21 cellular contexts compared by ENCODE assay signal in the genomic region with DNA sequence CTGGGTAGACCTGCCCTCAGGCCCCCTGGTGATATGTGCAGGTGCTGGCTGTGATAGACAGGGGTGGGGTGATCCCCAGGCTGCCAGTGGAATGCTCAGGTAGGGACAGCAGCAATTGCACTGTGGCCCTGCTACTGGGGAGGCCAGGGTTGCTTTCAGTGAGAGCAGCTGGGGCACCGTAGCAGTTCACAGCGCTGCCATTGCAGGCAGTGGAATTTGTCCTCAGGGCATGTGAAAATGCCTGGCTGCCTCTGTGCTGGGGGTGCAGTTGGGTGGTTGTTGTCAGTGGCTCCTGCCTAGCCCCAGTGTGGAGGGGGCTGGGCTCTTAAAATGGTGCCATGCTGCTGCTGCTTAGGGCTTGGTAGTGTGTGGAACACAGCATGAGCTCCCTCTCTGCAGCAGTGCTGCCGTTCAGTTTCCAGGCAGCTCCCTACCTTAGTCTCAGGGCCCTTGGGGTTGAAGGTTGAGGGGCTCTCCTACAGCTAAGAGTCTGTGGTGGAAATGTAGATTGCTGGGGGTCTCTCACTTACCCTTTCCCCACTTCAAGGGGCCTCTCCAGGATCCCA. TPM values are rescaled to one million over a fixed set of nuclear protein-coding genes. Genes with fewer than 3 reads are reported as not detected.
DNase-seq lines count a peak whose midpoint lies in the region; ATAC-seq and TF ChIP-seq lines count a peak whose summit lies in the region.
"Had no signal": no experiment of that assay in that cellular context is flagged by ENCODE, and none has a peak within 500 bp of the region (broad histone marks: within the 10 kb centered on the region; RNA-seq: fewer than 3 reads in every experiment).

No MANE protein-coding gene starts in this region.

- H3K4me3 Mint-ChIP-seq in GM23338 (no peak overlapping the region), WTC11 (no peak overlapping the region)
- H3K4me3 Mint-ChIP-seq: CD8-positive, alpha-beta T cell had no signal

- H3K27ac Mint-ChIP-seq in GM23338 (no peak overlapping the region), WTC11 (no peak overlapping the region)
- H3K27ac Mint-ChIP-seq: CD8-positive, alpha-beta T cell had no signal

- H3K4me1 ChIP-seq in GM23338 (ENCODE audit: insufficient read depth) (no peaks in the 10 kb centered on the region), trophoblast cell (ENCODE audit: control insufficient read depth in 1 of 2, insufficient read depth in 2 of 2, low read length in 2 of 2) (peaks cover 9% of the 10 kb centered on the region in 2 experiments)
- H3K4me1 ChIP-seq: HAP-1 had no signal

- no peaks in the 10 kb centered on the region for H3K36me3 Mint-ChIP-seq in GM23338 (ENCODE audit: low read depth)
- H3K36me3 Mint-ChIP-seq in WTC11 = peaks cover 4% of the 10 kb centered on the region; the same call in 1 of the 2 replicates
- H3K36me3 Mint-ChIP-seq: CD8-positive, alpha-beta T cell had no signal

- H3K27me3 ChIP-seq in GM23338 (ENCODE audit: insufficient read depth) = no peaks in the 10 kb centered on the region
- no peaks in the 10 kb centered on the region for H3K27me3 ChIP-seq in trophoblast cell (ENCODE audit: insufficient read depth, low read length)
- H3K27me3 ChIP-seq in WERI-Rb-1 (ENCODE audit: insufficient read depth, low read depth, severe bottlenecking) = no peaks in the 10 kb centered on the region

- POLR2A ChIA-PET in WTC11 (lab: Charles Lee) = no interaction called here

- H3K9me2 ChIP-seq in GM23338 (ENCODE audit: insufficient read depth) = no peaks in the 10 kb centered on the region

- no peaks in the 10 kb centered on the region for H3F3A ChIP-seq in GM23338 (replicated peaks; ENCODE audit: low read depth)

- H2AK5ac ChIP-seq in trophoblast cell (ENCODE audit: low read length) = no peak overlapping the region

- no peak overlapping the region for H4K12ac ChIP-seq in trophoblast cell (ENCODE audit: low read depth, low read length)

- no peak overlapping the region for H3K18ac ChIP-seq in trophoblast cell (ENCODE audit: low read length)

- H2BK12ac ChIP-seq in trophoblast cell (ENCODE audit: low read length) = no peak overlapping the region

- peaks cover 5% of the 10 kb centered on the region; the same call in 1 of the 3 replicates for H3K9me3 Mint-ChIP-seq in GM23338
- peaks cover 19% of the 10 kb centered on the region for H3K9me3 Mint-ChIP-seq in WTC11

- H3K79me1 ChIP-seq in trophoblast cell (ENCODE audit: low read length) = no peaks in the 10 kb centered on the region

- no peak overlapping the region for H3K23ac ChIP-seq in trophoblast cell (ENCODE audit: low read length)

- no peak overlapping the region for H3K9ac ChIP-seq in trophoblast cell (ENCODE audit: low read length)
- H3K9ac ChIP-seq: GM23248 had no signal

- H3K4me2 ChIP-seq in GM23338 = no peak overlapping the region
- H3K4me2 ChIP-seq in trophoblast cell (ENCODE audit: low read length) = no peak overlapping the region

- peak overlapping the region; percentile 84; the same call in 1 of the 2 replicates for H2AFZ ChIP-seq in GM23338
- no peak overlapping the region for H2AFZ ChIP-seq in trophoblast cell (ENCODE audit: insufficient read depth, low read length, poor library complexity)
- H2AFZ ChIP-seq: GM23248 had no signal

- H3K36me3 ChIP-seq in GM23338 (ENCODE audit: insufficient read depth) = no peaks in the 10 kb centered on the region
- H3K36me3 ChIP-seq in trophoblast cell (ENCODE audit: control insufficient read depth in 1 of 2, insufficient read depth in 2 of 2, low read length in 2 of 2) = no peaks in the 10 kb centered on the region
- H3K36me3 ChIP-seq in WERI-Rb-1 = no peaks in the 10 kb centered on the region
- H3K36me3 ChIP-seq: HAP-1 had no signal

- peaks cover 3% of the 10 kb centered on the region for H3K9me3 ChIP-seq in trophoblast cell (ENCODE audit: insufficient read depth, low read depth, low read length)
- H3K9me3 ChIP-seq in WERI-Rb-1 (ENCODE audit: severe bottlenecking) = peaks cover 7% of the 10 kb centered on the region
- H3K9me3 ChIP-seq: HAP-1 had no signal

- ATAC-seq in GM23338 (peak; percentile 65), WTC11 (peak; percentile 64), HG03442 (IDR thresholded peaks at IDR 0.05; ENCODE audit: unreplicated experiment) (no peak)
- ATAC-seq: CD8-positive, alpha-beta T cell; K562 had no signal

- no peak overlapping the region for H2BK5ac ChIP-seq in trophoblast cell (ENCODE audit: low read depth, low read length, poor library complexity)

- H3K14ac ChIP-seq in trophoblast cell (ENCODE audit: low read length) = no peak overlapping the region

- no peak overlapping the region for H4K91ac ChIP-seq in trophoblast cell (ENCODE audit: low read depth, low read length)

- H3K4me1 Mint-ChIP-seq in GM23338 (peaks cover 5% of the 10 kb centered on the region), WTC11 (peaks cover 3% of the 10 kb centered on the region; the same call in 1 of the 2 replicates)

- H4K20me1 ChIP-seq in GM23338 (replicated peaks; ENCODE audit: insufficient read depth) = no peaks in the 10 kb centered on the region

- H3K79me2 ChIP-seq in GM23338 (replicated peaks; ENCODE audit: insufficient read depth) = no peaks in the 10 kb centered on the region
- H3K79me2 ChIP-seq in trophoblast cell (ENCODE audit: control insufficient read depth, insufficient read depth, low read length, poor library complexity) = no peaks in the 10 kb centered on the region

- H3K27ac ChIP-seq in GM23338 (ENCODE audit: low read depth) = no peak overlapping the region
- no peak overlapping the region for H3K27ac ChIP-seq in trophoblast cell (ENCODE audit: low read depth, low read length)
- no peak overlapping the region for H3K27ac ChIP-seq in WERI-Rb-1
- H3K27ac ChIP-seq: C4-2B, GM23248, HL-60 had no signal

- no CpG with 5 or more reads among the region's 3 CpGs for WGBS in trophoblast cell (ENCODE audit: extremely low coverage, insufficient coverage, insufficient read length)

- no peak overlapping the region for H4K8ac ChIP-seq in trophoblast cell (ENCODE audit: low read depth, low read length)

- H3K4me3 ChIP-seq in GM23338 (no peak overlapping the region), trophoblast cell (ENCODE audit: low read depth, low read length) (no peak overlapping the region), WERI-Rb-1 (ENCODE audit: low read depth, low read length) (no peak overlapping the region)
- H3K4me3 ChIP-seq: GM23248, HAP-1, K562 had no signal

- peaks cover 6% of the 10 kb centered on the region for H3K27me3 Mint-ChIP-seq in GM23338 (ENCODE audit: insufficient read depth, low read depth, poor library complexity)
- H3K27me3 Mint-ChIP-seq in WTC11 (ENCODE audit: low read depth) = no peaks in the 10 kb centered on the region

- H3K4ac ChIP-seq in trophoblast cell (ENCODE audit: low read depth, low read length) = no peak overlapping the region

- CTCF ChIA-PET in WTC11 (lab: Charles Lee) = interaction anchor here (1.3 kb wide), 1 partner anchor 23 kb away, joined by 7 read pairs; no protein-coding TSS in a partner anchor

- H2BK120ac ChIP-seq in trophoblast cell (ENCODE audit: insufficient read depth, low read length, poor library complexity) = no peak overlapping the region

- no peak for DNase-seq in GM23338 (ENCODE audit: low spot score)
- no peak for DNase-seq in WTC11 (ENCODE audit: low spot score)
- peak; percentile 14 for DNase-seq in left kidney (ENCODE audit: low read depth, low spot score)
- peak; percentile 27 to 64 for DNase-seq in trophoblast cell
- no peak for DNase-seq in WERI-Rb-1
- DNase-seq in COR-L47 (lab: John Stamatoyannopoulos, UW) = no peak
- no peak for DNase-seq in activated CD8-positive, alpha-beta memory T cell treated with anti-CD3 and anti-CD28 coated beads for 24 hours
- DNase-seq: ACHN; CD8-positive, alpha-beta T cell; DMS 273 treated with DMSO at 0.1 percent for 48 hours; DMS53; DND-41; EL; GM23248 had no signal

- TF ChIP-seq CTCF in GM23338 (conservative IDR thresholded peaks at IDR 0.05; ENCODE audit: low read depth in 2 of 2) (no peak), WTC11 (IDR thresholded peaks at IDR 0.05) (no peak), WERI-Rb-1 (IDR thresholded peaks at IDR 0.05; ENCODE audit: low read depth, low read length) (no peak)

TF ChIP-seq in GM23338, 12 proteins besides CTCF, POLR2A, EP300 and RAD21 (continues in another document):
- TF ChIP-seq JUNB (IDR thresholded peaks at IDR 0.05; ENCODE audit: unreplicated experiment) (no peak), EZH2 (IDR thresholded peaks at IDR 0.05; ENCODE audit: low read depth, unreplicated experiment) (no peak), CREB1 (CRISPR knock-in tag; IDR thresholded peaks at IDR 0.05; ENCODE audit: low read depth) (no peak), ZNF114 (CRISPR knock-in tag; IDR thresholded peaks at IDR 0.05) (no peak), POLR2AphosphoS5 (IDR thresholded peaks at IDR 0.05; ENCODE audit: low read depth) (no peak)
- TF ChIP-seq, protein P1, sequence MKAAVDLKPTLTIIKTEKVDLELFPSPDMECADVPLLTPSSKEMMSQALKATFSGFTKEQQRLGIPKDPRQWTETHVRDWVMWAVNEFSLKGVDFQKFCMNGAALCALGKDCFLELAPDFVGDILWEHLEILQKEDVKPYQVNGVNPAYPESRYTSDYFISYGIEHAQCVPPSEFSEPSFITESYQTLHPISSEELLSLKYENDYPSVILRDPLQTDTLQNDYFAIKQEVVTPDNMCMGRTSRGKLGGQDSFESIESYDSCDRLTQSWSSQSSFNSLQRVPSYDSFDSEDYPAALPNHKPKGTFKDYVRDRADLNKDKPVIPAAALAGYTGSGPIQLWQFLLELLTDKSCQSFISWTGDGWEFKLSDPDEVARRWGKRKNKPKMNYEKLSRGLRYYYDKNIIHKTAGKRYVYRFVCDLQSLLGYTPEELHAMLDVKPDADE (IDR thresholded peaks at IDR 0.05) = no peak

TF ChIP-seq in WTC11, 78 proteins besides CTCF, POLR2A, EP300 and RAD21 (continues in another document):
- TF ChIP-seq, protein P2, sequence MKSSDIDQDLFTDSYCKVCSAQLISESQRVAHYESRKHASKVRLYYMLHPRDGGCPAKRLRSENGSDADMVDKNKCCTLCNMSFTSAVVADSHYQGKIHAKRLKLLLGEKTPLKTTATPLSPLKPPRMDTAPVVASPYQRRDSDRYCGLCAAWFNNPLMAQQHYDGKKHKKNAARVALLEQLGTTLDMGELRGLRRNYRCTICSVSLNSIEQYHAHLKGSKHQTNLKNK (CRISPR knock-in tag; IDR thresholded peaks at IDR 0.05) = no peak
- TF ChIP-seq, protein P3, sequence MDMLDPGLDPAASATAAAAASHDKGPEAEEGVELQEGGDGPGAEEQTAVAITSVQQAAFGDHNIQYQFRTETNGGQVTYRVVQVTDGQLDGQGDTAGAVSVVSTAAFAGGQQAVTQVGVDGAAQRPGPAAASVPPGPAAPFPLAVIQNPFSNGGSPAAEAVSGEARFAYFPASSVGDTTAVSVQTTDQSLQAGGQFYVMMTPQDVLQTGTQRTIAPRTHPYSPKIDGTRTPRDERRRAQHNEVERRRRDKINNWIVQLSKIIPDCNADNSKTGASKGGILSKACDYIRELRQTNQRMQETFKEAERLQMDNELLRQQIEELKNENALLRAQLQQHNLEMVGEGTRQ (CRISPR knock-in tag; IDR thresholded peaks at IDR 0.05) = no peak
- no peak for TF ChIP-seq ETV6 (CRISPR knock-in tag; IDR thresholded peaks at IDR 0.05)
- TF ChIP-seq HMGA2 (CRISPR knock-in tag; IDR thresholded peaks at IDR 0.05) = no peak

RNA-seq across cellular contexts. Expression of a gene that starts 23.6 kb away (rescaled TPM):
- not detected in 2 replicates for total RNA-seq in GM23338 (2014; rRNA removed; shearing (Covaris generic))
- polyA plus RNA-seq in GM23338 (2016; fragmentation: Nextera tagmentation; extraction: Ambion mirVana) = not detected in 2 replicates
- total RNA-seq in WTC11 (2021) = not detected in 3 replicates
- polyA plus RNA-seq in trophoblast cell (2013) = not detected in 2 replicates
- total RNA-seq: CD8-positive, alpha-beta T cell; GM23248; HT1080; K562 had no signal
- polyA plus RNA-seq: BJ, GM23248, K562 had no signal

Comparison
In these comparisons a context has a peak if more than half of its experiments do, and no peak if none do; other contexts are left out.
1. DNase-seq: peak in left kidney (single experiment) and trophoblast cell (2 of 2); none in GM23338 (single experiment), WTC11 (single experiment), WERI-Rb-1 (single experiment), COR-L47 (single experiment) and activated CD8-positive, alpha-beta memory T cell treated with anti-CD3 and anti-CD28 coated beads for 24 hours (single experiment).